Comparison of ENCODE assay signal across 8 cellular contexts in the genomic region with DNA sequence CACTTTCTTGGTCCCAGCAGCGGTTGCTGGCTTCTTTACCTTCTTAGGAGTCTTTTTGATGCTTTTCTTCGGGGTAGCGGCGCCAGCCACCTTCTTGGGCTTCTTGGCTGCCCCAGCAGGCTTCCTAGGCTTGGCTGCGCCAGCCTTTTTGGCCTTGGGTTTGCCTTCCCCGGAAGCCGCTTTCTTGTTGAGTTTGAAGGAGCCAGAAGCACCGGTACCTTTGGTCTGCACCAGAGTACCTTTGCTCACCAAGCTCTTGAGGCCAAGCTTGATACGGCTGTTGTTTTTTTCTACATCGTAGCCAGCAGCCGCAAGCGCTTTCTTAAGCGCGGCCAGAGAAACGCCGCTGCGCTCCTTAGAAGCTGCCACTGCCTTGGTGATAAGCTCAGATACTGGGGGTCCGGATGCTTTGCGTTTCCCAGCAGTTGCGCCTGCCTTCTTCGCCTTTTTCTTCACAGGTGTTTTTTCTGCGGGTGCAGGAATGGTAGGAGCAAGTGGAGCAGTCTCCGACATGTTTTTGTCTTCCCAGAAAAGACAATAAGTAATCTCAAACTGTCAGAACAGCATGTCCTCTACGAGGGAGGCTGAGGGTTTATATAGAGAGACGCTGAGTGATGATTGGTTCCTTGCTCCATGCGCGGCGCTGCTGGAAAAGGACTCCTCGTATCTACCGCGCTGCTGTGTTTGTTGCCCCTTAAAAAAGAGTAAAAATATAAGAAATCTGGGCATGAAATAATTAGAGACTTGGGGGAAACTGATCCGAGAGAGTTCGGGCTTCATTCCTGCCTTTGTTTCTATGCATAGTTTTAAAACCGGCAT.
DNase-seq lines count a peak whose midpoint lies in the region; ATAC-seq, FAIRE-seq and TF ChIP-seq lines count a peak whose summit lies in the region.

No MANE protein-coding gene starts in this region.

- TF ChIP-seq POLR2A in A549 (IDR thresholded peaks at IDR 0.05; ENCODE audit: low read length), result peak; percentile 37; the same call in 1 of the 2 replicates
- peak; percentile 5 for TF ChIP-seq POLR2A in endothelial cell of umbilical vein (IDR thresholded peaks at IDR 0.05; ENCODE audit: low read depth, low read length)

- H3K36me3 ChIP-seq in endothelial cell of umbilical vein (ENCODE audit: control insufficient read depth in 2 of 2, extremely low read depth in 1 of 2, insufficient read depth in 2 of 2, low read length in 2 of 2) (no peaks in the 10 kb centered on the region), muscle layer of colon (ENCODE audit: insufficient read depth, low read length) (no peaks in the 10 kb centered on the region)

- no peaks in the 10 kb centered on the region for H3K9me3 Mint-ChIP-seq in activated CD8-positive, alpha-beta T cell treated with anti-CD3 and anti-CD28 coated beads for 36 hours

- H3K27me3 Mint-ChIP-seq in activated CD8-positive, alpha-beta T cell treated with anti-CD3 and anti-CD28 coated beads for 36 hours, result peaks cover 5% of the 10 kb centered on the region

- peak overlapping the region; percentile 75 for H3K4me3 Mint-ChIP-seq in activated CD8-positive, alpha-beta T cell treated with anti-CD3 and anti-CD28 coated beads for 36 hours

- no peaks in the 10 kb centered on the region for H4K20me1 ChIP-seq in endothelial cell of umbilical vein (replicated peaks; ENCODE audit: control insufficient read depth, extremely low read depth, insufficient read depth, low read length)

- H3K9ac ChIP-seq in endothelial cell of umbilical vein (replicated peaks; ENCODE audit: extremely low read depth, insufficient read depth, low read length) (peak overlapping the region; percentile 84), muscle layer of colon (ENCODE audit: low read length) (peak overlapping the region; percentile 72)

- TF ChIP-seq EP300 in A549 (IDR thresholded peaks at IDR 0.05), result no peak

- peak overlapping the region; percentile 94 to 98 for H3K27ac ChIP-seq in A549
- peak overlapping the region; percentile 83 for H3K27ac ChIP-seq in endothelial cell of umbilical vein (ENCODE audit: insufficient read depth, low read depth, low read length)
- H3K27ac ChIP-seq in muscle layer of colon (ENCODE audit: low read depth, low read length), result peak overlapping the region; percentile 62

- H3K4me2 ChIP-seq in A549 (peak overlapping the region; percentile 79), endothelial cell of umbilical vein (ENCODE audit: insufficient read depth, low read length) (peak overlapping the region; percentile 92)

- H2AFZ ChIP-seq in endothelial cell of umbilical vein (ENCODE audit: low read depth, low read length), result peak overlapping the region; percentile 65

- DNase-seq in A549 (ENCODE audit: low read depth in 1 of 2, low spot score in 1 of 2) (peak; percentile 80 to 89), NCI-H524 (lab: John Stamatoyannopoulos, UW) (peak; percentile 60 to 63), endothelial cell of umbilical vein (ENCODE audit: low read depth, low spot score) (peak; percentile 89), stromal cell of bone marrow (ENCODE audit: low read depth) (peak; percentile 42)
- DNase-seq in activated CD8-positive, alpha-beta T cell treated with anti-CD3 and anti-CD28 coated beads for 36 hours, result peak; percentile 86

- TF ChIP-seq RAD21 in A549 (conservative IDR thresholded peaks at IDR 0.05 in 1 of 2, IDR thresholded peaks at IDR 0.05 in 1 of 2), result no peak

- H3K27me3 ChIP-seq in endothelial cell of umbilical vein (ENCODE audit: control insufficient read depth in 2 of 2, insufficient read depth in 2 of 2, low read length in 2 of 2) (no peaks in the 10 kb centered on the region), muscle layer of colon (ENCODE audit: control insufficient read depth in 1 of 2, insufficient read depth in 2 of 2, low read length in 2 of 2) (peaks cover 9 to 30% of the 10 kb centered on the region in 2 donors)

- H3K9me3 ChIP-seq in A549 (no peaks in the 10 kb centered on the region), endothelial cell of umbilical vein (replicated peaks; ENCODE audit: control insufficient read depth, insufficient read depth, low read length) (no peaks in the 10 kb centered on the region), muscle layer of colon (ENCODE audit: low read length) (no peaks in the 10 kb centered on the region)

- no peaks in the 10 kb centered on the region for H3K79me2 ChIP-seq in endothelial cell of umbilical vein (ENCODE audit: control insufficient read depth, insufficient read depth, low read length)

- TF ChIP-seq CTCF in A549 (IDR thresholded peaks at IDR 0.05) (no peak), endothelial cell of umbilical vein (IDR thresholded peaks at IDR 0.05; ENCODE audit: extremely low read depth in 1 of 2, insufficient read depth in 1 of 2, low read depth in 1 of 2, low read length in 2 of 2) (no peak)
- TF ChIP-seq CTCF in activated CD8-positive, alpha-beta T cell treated with anti-CD3 and anti-CD28 coated beads for 36 hours (IDR thresholded peaks at IDR 0.05), result no peak

- dilution Hi-C loops in endothelial cell of umbilical vein (cut with MboI; ENCODE audit: extremely low pct_ligation_motif_present, low sequenced_read_pairs), result no loop called here

- intact Hi-C loops in activated CD8-positive, alpha-beta T cell treated with anti-CD3 and anti-CD28 coated beads for 36 hours (cut with micrococcal nuclease), result loop anchor here (5.0 kb wide), 1 partner anchor 37 kb away; a partner anchor contains a TSS
- intact Hi-C loops in endothelial cell of umbilical vein (cut with micrococcal nuclease), result loop anchor here (1.0 to 2.0 kb wide), 2 partner anchors 16 to 17 kb away; a partner anchor contains a TSS

- WGBS in A549 (ENCODE audit: missing lambda C conversion rate), result under 1% methylated on average over 34 of the region's 34 CpGs

- H3K4me3 ChIP-seq in A549 (peak overlapping the region; percentile 56), endothelial cell of umbilical vein (replicated peaks in 1 of 3; ENCODE audit: insufficient read depth in 1 of 3, low read depth in 1 of 3, low read length in 3 of 3) (peak overlapping the region; percentile 30 to 73 (median 59)), muscle layer of colon (ENCODE audit: low read depth in 1 of 2, low read length in 2 of 2) (peak overlapping the region; percentile 43 to 56)

- H3K4me1 Mint-ChIP-seq in activated CD8-positive, alpha-beta T cell treated with anti-CD3 and anti-CD28 coated beads for 36 hours (ENCODE audit: low read depth), result peaks cover 24% of the 10 kb centered on the region

- ATAC-seq in A549 (peak; percentile 85 to 87), GM18511 (IDR thresholded peaks at IDR 0.05; ENCODE audit: unreplicated experiment) (peak; percentile 59), HG02970 (IDR thresholded peaks at IDR 0.05; ENCODE audit: low FRiP score, unreplicated experiment) (peak; percentile 36)
- ATAC-seq in activated CD8-positive, alpha-beta T cell treated with anti-CD3 and anti-CD28 coated beads for 36 hours, result peak; percentile 65

- H3K27ac Mint-ChIP-seq in activated CD8-positive, alpha-beta T cell treated with anti-CD3 and anti-CD28 coated beads for 36 hours, result peak overlapping the region; percentile 99

- CTCF ChIA-PET in A549 (lab: Yijun Ruan, JAX) (interaction anchor here (0.6 to 1.4 kb wide), 6 partner anchors 9 to 208 kb away, joined by 3 to 4 read pairs (median 4); a partner anchor contains a TSS), endothelial cell of umbilical vein (lab: Charles Lee) (interaction anchor here (1.0 to 5.1 kb wide), 11 partner anchors 10 to 361 kb away, joined by 3 to 28 read pairs (median 7); a partner anchor contains a TSS)
- CTCF ChIA-PET in activated CD8-positive, alpha-beta T cell treated with anti-CD3 and anti-CD28 coated beads for 36 hours (lab: Charles Lee), result interaction anchor here (0.8 to 3.0 kb wide), 8 partner anchors 11 to 73 kb away, joined by 3 to 12 read pairs (median 4); a partner anchor contains a TSS

- peaks cover 14% of the 10 kb centered on the region for H3K36me3 Mint-ChIP-seq in activated CD8-positive, alpha-beta T cell treated with anti-CD3 and anti-CD28 coated beads for 36 hours (ENCODE audit: low read depth)

- POLR2A ChIA-PET in A549 (lab: Yijun Ruan, JAX), result interaction anchor here (0.6 to 4.1 kb wide), 22 partner anchors 8 to 1427 kb away, joined by 3 to 52 read pairs (median 4); a partner anchor contains a TSS
- POLR2A ChIA-PET in activated CD8-positive, alpha-beta T cell treated with anti-CD3 and anti-CD28 coated beads for 36 hours (lab: Charles Lee), result interaction anchor here (0.6 to 7.6 kb wide), 57 partner anchors 10 to 1659 kb away, joined by 3 to 351 read pairs (median 6); a partner anchor contains a TSS
- POLR2A ChIA-PET in endothelial cell of umbilical vein (lab: Charles Lee), result interaction anchor here (0.5 to 4.5 kb wide), 10 partner anchors 10 to 111 kb away, joined by 3 to 43 read pairs (median 6); a partner anchor contains a TSS

- H3K9me1 ChIP-seq in endothelial cell of umbilical vein (replicated peaks; ENCODE audit: control insufficient read depth, extremely low read depth, insufficient read depth, low read length), result no peaks in the 10 kb centered on the region

- FAIRE-seq in A549 (lab: Jason Lieb, UNC) (no peak), endothelial cell of umbilical vein (lab: Jason Lieb, UNC) (peak; percentile 69)

- TSS peak; percentile 100 for BruUV-seq in endothelial cell of umbilical vein (replicated peaks; lab: Mats Ljungman, UMichigan)

- H3K4me1 ChIP-seq in A549, result peaks cover 22% of the 10 kb centered on the region
- peaks cover 25% of the 10 kb centered on the region for H3K4me1 ChIP-seq in endothelial cell of umbilical vein (ENCODE audit: control insufficient read depth, extremely low read depth, insufficient read depth, low read length)
- H3K4me1 ChIP-seq in muscle layer of colon (ENCODE audit: insufficient read depth, low read length), result peaks cover 8% of the 10 kb centered on the region

TF ChIP-seq in A549, 52 proteins besides CTCF, POLR2A, EP300 and RAD21 (continues in another document):
- no peak for TF ChIP-seq SMC3 (IDR thresholded peaks at IDR 0.05)

TF ChIP-seq in endothelial cell of umbilical vein, 7 proteins besides CTCF, POLR2A, EP300 and RAD21:
- TF ChIP-seq GATA2 (IDR thresholded peaks at IDR 0.05; ENCODE audit: insufficient read depth, insufficient read length, low read depth, low read length) (no peak), POLR2AphosphoS5 (IDR thresholded peaks at IDR 0.05; ENCODE audit: insufficient read depth, low read depth, low read length) (peak; percentile 16)
- TF ChIP-seq, protein P1, sequence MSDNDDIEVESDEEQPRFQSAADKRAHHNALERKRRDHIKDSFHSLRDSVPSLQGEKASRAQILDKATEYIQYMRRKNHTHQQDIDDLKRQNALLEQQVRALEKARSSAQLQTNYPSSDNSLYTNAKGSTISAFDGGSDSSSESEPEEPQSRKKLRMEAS (IDR thresholded peaks at IDR 0.05; ENCODE audit: insufficient read depth, insufficient read length), result peak; percentile 34

Comparison
In these comparisons a context has a peak if more than half of its experiments do, and no peak if none do; other contexts are left out.
1. Peak in every context shown above with its lines: DNase-seq, ATAC-seq, H3K4me3 ChIP-seq and H3K27ac ChIP-seq.
2. ATAC-seq: peak in every context shown above with its lines; median percentile 86 in A549; 65 in activated CD8-positive, alpha-beta T cell treated with anti-CD3 and anti-CD28 coated beads for 36 hours; 59 in GM18511; 36 in HG02970.